12 cellular contexts compared by ENCODE assay signal in the genomic region with DNA sequence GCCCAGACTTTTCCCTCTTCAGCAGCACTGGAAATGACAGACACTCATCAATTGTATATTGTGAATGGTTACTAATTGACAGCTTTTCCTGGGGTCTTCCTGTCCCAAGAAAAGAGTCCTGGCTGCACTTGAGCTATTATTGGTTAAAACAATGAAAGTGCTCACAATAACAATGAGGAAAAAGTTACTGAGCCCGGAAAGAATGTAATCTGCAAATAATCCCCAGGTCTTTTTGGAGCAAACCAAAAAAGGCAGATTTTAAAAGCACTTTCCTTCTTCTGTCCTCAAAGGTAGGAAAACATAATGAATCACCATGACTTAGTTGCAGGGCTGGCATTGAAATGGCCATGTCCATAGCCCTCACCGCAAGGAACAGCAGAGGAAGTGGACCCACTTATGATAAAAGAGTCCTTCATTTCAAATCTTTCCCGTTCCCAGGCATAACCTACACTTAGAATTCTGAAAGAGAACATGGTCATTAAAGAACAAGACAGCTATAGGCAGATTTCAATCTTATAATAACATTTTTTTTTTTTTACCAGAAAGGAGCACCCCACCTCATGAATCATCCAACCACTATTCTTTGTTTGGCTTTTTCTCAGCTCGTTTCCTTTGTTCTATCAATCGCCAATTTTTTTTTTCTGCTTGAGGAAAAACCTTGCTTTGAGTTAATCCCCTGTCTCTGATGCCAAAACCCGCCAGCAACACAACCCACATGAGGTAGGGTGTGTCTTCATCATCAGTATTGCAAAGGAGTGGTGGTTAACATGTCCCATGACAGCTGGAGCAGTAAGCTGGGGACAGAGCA. TPM values are rescaled to one million over a fixed set of nuclear protein-coding genes. Genes with fewer than 3 reads are reported as not detected.
DNase-seq lines count a peak whose midpoint lies in the region; ATAC-seq and TF ChIP-seq lines count a peak whose summit lies in the region.
"Had no signal": no experiment of that assay in that cellular context is flagged by ENCODE, and none has a peak within 500 bp of the region (broad histone marks: within the 10 kb centered on the region; RNA-seq: fewer than 3 reads in every experiment).

No MANE protein-coding gene starts in this region.

- TF ChIP-seq POLR2A in breast epithelium (IDR thresholded peaks at IDR 0.05) (no peak), esophagus squamous epithelium (IDR thresholded peaks at IDR 0.05) (no peak)

- no peaks in the 10 kb centered on the region for H3K36me3 ChIP-seq in breast epithelium
- no peaks in the 10 kb centered on the region for H3K36me3 ChIP-seq in esophagus squamous epithelium
- H3K36me3 ChIP-seq: BLaER1 treated with 17β-estradiol and CSF1 and Interleukin-3, amounts not matched to agents 10 nM and 100 nM had no signal

- POLR2A ChIA-PET in MCF 10A (lab: Yijun Ruan, JAX): interaction anchor here (0.6 to 2.7 kb wide), 13 partner anchors 8 to 529 kb away, joined by 3 to 32 read pairs (median 4); no protein-coding TSS in a partner anchor

- TF ChIP-seq CTCF in MCF 10A (IDR thresholded peaks at IDR 0.05; ENCODE audit: unreplicated experiment): no peak
- no peak for TF ChIP-seq CTCF in breast epithelium (IDR thresholded peaks at IDR 0.05)
- no peak for TF ChIP-seq CTCF in esophagus squamous epithelium (IDR thresholded peaks at IDR 0.05)

- H3K27me3 ChIP-seq in breast epithelium (no peaks in the 10 kb centered on the region), esophagus squamous epithelium (no peaks in the 10 kb centered on the region)
- H3K27me3 ChIP-seq: BLaER1 treated with 17β-estradiol and CSF1 and Interleukin-3, amounts not matched to agents 10 nM and 100 nM had no signal

- H3K27ac ChIP-seq in breast epithelium (peak overlapping the region in 1 of 2 donors; percentile 52), esophagus squamous epithelium (peak overlapping the region; percentile 62 to 87 (median 73))
- H3K27ac ChIP-seq: BLaER1 treated with 17β-estradiol and CSF1 and Interleukin-3, amounts not matched to agents 10 nM and 100 nM had no signal

- H3K9me3 ChIP-seq in breast epithelium (no peaks in the 10 kb centered on the region), esophagus squamous epithelium (no peaks in the 10 kb centered on the region)

- H3K36me3 Mint-ChIP-seq in MCF 10A (ENCODE audit: insufficient read depth, unreplicated experiment): peaks cover 6% of the 10 kb centered on the region
- no peaks in the 10 kb centered on the region for H3K36me3 Mint-ChIP-seq in stimulated activated naive CD8-positive, alpha-beta T cell treated with anti-CD3 and anti-CD28 coated beads, Interleukin-15, Interleukin-2, amounts not matched to agents 100 ng/mL and 50 ng/mL, for 24 hours (ENCODE audit: low read depth)
- H3K36me3 Mint-ChIP-seq: naive thymus-derived CD8-positive, alpha-beta T cell had no signal

- H3K27me3 Mint-ChIP-seq in MCF 10A (ENCODE audit: insufficient read depth, unreplicated experiment): no peaks in the 10 kb centered on the region
- H3K27me3 Mint-ChIP-seq in stimulated activated naive CD8-positive, alpha-beta T cell treated with anti-CD3 and anti-CD28 coated beads, Interleukin-15, Interleukin-2, amounts not matched to agents 100 ng/mL and 50 ng/mL, for 24 hours: no peaks in the 10 kb centered on the region

- peak overlapping the region; percentile 53 for H3K4me3 Mint-ChIP-seq in MCF 10A (ENCODE audit: unreplicated experiment)
- peak overlapping the region; percentile 10 for H3K4me3 Mint-ChIP-seq in stimulated activated naive CD8-positive, alpha-beta T cell treated with anti-CD3 and anti-CD28 coated beads, Interleukin-15, Interleukin-2, amounts not matched to agents 100 ng/mL and 50 ng/mL, for 24 hours
- H3K4me3 Mint-ChIP-seq: naive thymus-derived CD8-positive, alpha-beta T cell had no signal

- H3K9me3 Mint-ChIP-seq in MCF 10A (ENCODE audit: unreplicated experiment): no peaks in the 10 kb centered on the region
- H3K9me3 Mint-ChIP-seq in stimulated activated naive CD8-positive, alpha-beta T cell treated with anti-CD3 and anti-CD28 coated beads, Interleukin-15, Interleukin-2, amounts not matched to agents 100 ng/mL and 50 ng/mL, for 24 hours: no peaks in the 10 kb centered on the region
- H3K9me3 Mint-ChIP-seq: naive thymus-derived CD8-positive, alpha-beta T cell had no signal

- CTCF ChIA-PET in MCF 10A (lab: Yijun Ruan, JAX): interaction anchor here (0.6 to 1.7 kb wide), 6 partner anchors 8 to 403 kb away, joined by 3 to 4 read pairs (median 3); no protein-coding TSS in a partner anchor

- H3K4me1 ChIP-seq in breast epithelium (no peaks in the 10 kb centered on the region), esophagus squamous epithelium (peaks cover 0 to 41% (median 4%) of the 10 kb centered on the region in 3 donors)
- H3K4me1 ChIP-seq: BLaER1 treated with 17β-estradiol and CSF1 and Interleukin-3, amounts not matched to agents 10 nM and 100 nM had no signal

- peak; percentile 82 for DNase-seq in MCF 10A (ENCODE audit: unreplicated experiment)
- no peak for DNase-seq in breast epithelium (ENCODE audit: low spot score in 2 of 2)
- peak; percentile 38 for DNase-seq in SW480 (ENCODE audit: low spot score)
- DNase-seq in esophagus squamous epithelium (lab: John Stamatoyannopoulos, UW): no peak
- DNase-seq in occipital lobe (lab: John Stamatoyannopoulos, UW): no peak
- no peak for DNase-seq in activated CD8-positive, alpha-beta memory T cell treated with anti-CD3 and anti-CD28 coated beads for 24 hours
- DNase-seq: naive thymus-derived CD8-positive, alpha-beta T cell; NCI-H1694; T-helper 9 cell had no signal

- WGBS in esophagus squamous epithelium, 2 donors: 22 to 25% methylated on average over 6 of the region's 6 CpGs

- no peak for ATAC-seq in HG03354 (IDR thresholded peaks at IDR 0.05; ENCODE audit: poor library complexity, severe bottlenecking, unreplicated experiment)

- peak overlapping the region; percentile 92 for H3K27ac Mint-ChIP-seq in MCF 10A (ENCODE audit: low read depth, unreplicated experiment)
- peak overlapping the region; percentile 78 for H3K27ac Mint-ChIP-seq in stimulated activated naive CD8-positive, alpha-beta T cell treated with anti-CD3 and anti-CD28 coated beads, Interleukin-15, Interleukin-2, amounts not matched to agents 100 ng/mL and 50 ng/mL, for 24 hours

- peaks cover 14% of the 10 kb centered on the region for H3K4me1 Mint-ChIP-seq in MCF 10A (ENCODE audit: insufficient read depth, unreplicated experiment)
- peaks cover 13% of the 10 kb centered on the region for H3K4me1 Mint-ChIP-seq in stimulated activated naive CD8-positive, alpha-beta T cell treated with anti-CD3 and anti-CD28 coated beads, Interleukin-15, Interleukin-2, amounts not matched to agents 100 ng/mL and 50 ng/mL, for 24 hours (ENCODE audit: low read depth)

- no TSS peak for BruUV-seq in MCF 10A (replicated peaks; lab: Mats Ljungman, UMichigan)

- H3K4me3 ChIP-seq in breast epithelium: no peak overlapping the region
- no peak overlapping the region for H3K4me3 ChIP-seq in esophagus squamous epithelium
- H3K4me3 ChIP-seq: BLaER1 treated with 17β-estradiol and CSF1 and Interleukin-3, amounts not matched to agents 10 nM and 100 nM had no signal

- intact Hi-C loops in MCF 10A (cut with micrococcal nuclease) (no loop called here), breast epithelium (cut with DNase I; ENCODE audit: low total_unique reads) (no loop called here), esophagus squamous epithelium (cut with DNase I) (no loop called here)

RNA-seq across cellular contexts. Expression of a gene that starts 35.5 kb away (rescaled TPM):
- total RNA-seq in MCF 10A (2022): 99.9 and 102 TPM in 2 replicates
- 10 to 100 TPM; 47.2 to 88.8 (median 74.4) TPM for total RNA-seq in breast epithelium
- 100 to 1,000 TPM in 3 of 4 donors, 10 to 100 TPM in 1; 61.0 to 160 (median 126) TPM for total RNA-seq in esophagus squamous epithelium
- 40.7 TPM for total RNA-seq in occipital lobe

Comparison
In these comparisons a context has a peak if more than half of its experiments do, and no peak if none do; other contexts are left out.
1. DNase-seq: peak in MCF 10A (single experiment) and SW480 (single experiment); none in breast epithelium (0 of 2), esophagus squamous epithelium (single experiment), occipital lobe (single experiment) and activated CD8-positive, alpha-beta memory T cell treated with anti-CD3 and anti-CD28 coated beads for 24 hours (single experiment).